ENCODE assay signal across 9 cellular contexts in genomic region chr12:114327765-114328164, GRCh38.
"Had no signal": no experiment of that assay in that cellular context is flagged by ENCODE, and none has a peak within 500 bp of the region (broad histone marks: within the 10 kb centered on the region; RNA-seq: fewer than 3 reads in every experiment).

No MANE protein-coding gene starts in this region.

- H3K9ac ChIP-seq: GM23248, KMS-11 had no signal

- ATAC-seq: HCT116 had no signal

- H3K4me2 ChIP-seq: KMS-11 had no signal

- H3K4me3 ChIP-seq: GM23248, HAP-1 had no signal

- H3K27ac ChIP-seq: GM23248, HL-60, KMS-11 had no signal

- H3K4me1 ChIP-seq: HAP-1 had no signal

- H3K9me3 ChIP-seq: HAP-1 had no signal

- H3K36me3 ChIP-seq: HAP-1 had no signal

- H2AFZ ChIP-seq: GM23248 had no signal

- DNase-seq: GM23248, GOT3, H7, HFFc6, KBM-7 had no signal
